Comparison of ENCODE assay signal across 1 cellular context in genomic region chr3:177358085-177358967, GRCh38.
TF ChIP-seq lines count a peak whose summit lies in the region.

No MANE protein-coding gene starts in this region.

TF ChIP-seq in HepG2, 621 proteins besides CTCF, POLR2A, EP300 and RAD21 (continued from another document and continues in another):
- TF ChIP-seq, protein P1, sequence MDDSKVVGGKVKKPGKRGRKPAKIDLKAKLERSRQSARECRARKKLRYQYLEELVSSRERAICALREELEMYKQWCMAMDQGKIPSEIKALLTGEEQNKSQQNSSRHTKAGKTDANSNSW (CRISPR knock-in tag; IDR thresholded peaks at IDR 0.05; ENCODE audit: borderline replicate concordance) = 0 out of 2 replicates have a peak, but pooled peaks have one; percentile 22
- TF ChIP-seq, protein P2, sequence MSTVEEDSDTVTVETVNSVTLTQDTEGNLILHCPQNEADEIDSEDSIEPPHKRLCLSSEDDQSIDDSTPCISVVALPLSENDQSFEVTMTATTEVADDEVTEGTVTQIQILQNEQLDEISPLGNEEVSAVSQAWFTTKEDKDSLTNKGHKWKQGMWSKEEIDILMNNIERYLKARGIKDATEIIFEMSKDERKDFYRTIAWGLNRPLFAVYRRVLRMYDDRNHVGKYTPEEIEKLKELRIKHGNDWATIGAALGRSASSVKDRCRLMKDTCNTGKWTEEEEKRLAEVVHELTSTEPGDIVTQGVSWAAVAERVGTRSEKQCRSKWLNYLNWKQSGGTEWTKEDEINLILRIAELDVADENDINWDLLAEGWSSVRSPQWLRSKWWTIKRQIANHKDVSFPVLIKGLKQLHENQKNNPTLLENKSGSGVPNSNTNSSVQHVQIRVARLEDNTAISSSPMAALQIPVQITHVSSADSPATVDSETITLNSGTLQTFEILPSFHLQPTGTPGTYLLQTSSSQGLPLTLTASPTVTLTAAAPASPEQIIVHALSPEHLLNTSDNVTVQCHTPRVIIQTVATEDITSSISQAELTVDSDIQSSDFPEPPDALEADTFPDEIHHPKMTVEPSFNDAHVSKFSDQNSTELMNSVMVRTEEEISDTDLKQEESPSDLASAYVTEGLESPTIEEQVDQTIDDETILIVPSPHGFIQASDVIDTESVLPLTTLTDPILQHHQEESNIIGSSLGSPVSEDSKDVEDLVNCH (CRISPR knock-in tag; IDR thresholded peaks at IDR 0.05) = no peak
- TF ChIP-seq ZNF10 (CRISPR knock-in tag; IDR thresholded peaks at IDR 0.05; ENCODE audit: borderline replicate concordance, low read depth) = no peak
- TF ChIP-seq, protein P3, sequence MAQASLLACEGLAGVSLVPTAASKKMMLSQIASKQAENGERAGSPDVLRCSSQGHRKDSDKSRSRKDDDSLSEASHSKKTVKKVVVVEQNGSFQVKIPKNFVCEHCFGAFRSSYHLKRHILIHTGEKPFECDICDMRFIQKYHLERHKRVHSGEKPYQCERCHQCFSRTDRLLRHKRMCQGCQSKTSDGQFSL (CRISPR knock-in tag; IDR thresholded peaks at IDR 0.05) = no peak
- no peak; the same call in 1 of the 2 replicates for TF ChIP-seq HDAC2 (CRISPR knock-in tag; IDR thresholded peaks at IDR 0.05)
- TF ChIP-seq CEBPZ (IDR thresholded peaks at IDR 0.05; ENCODE audit: low read length) = no peak
- TF ChIP-seq ZNF619 (CRISPR knock-in tag; IDR thresholded peaks at IDR 0.05) = no peak
- TF ChIP-seq SNRNP70 (IDR thresholded peaks at IDR 0.05; ENCODE audit: low read depth, low read length) = no peak
- TF ChIP-seq ZMAT5 (CRISPR knock-in tag; IDR thresholded peaks at IDR 0.05; ENCODE audit: borderline replicate concordance, low read depth) = no peak
- TF ChIP-seq TCF12 (IDR thresholded peaks at IDR 0.05) = no peak
- no peak; the same call in 1 of the 2 replicates for TF ChIP-seq TCF12 (CRISPR knock-in tag; IDR thresholded peaks at IDR 0.05)
- TF ChIP-seq HMG20B (CRISPR knock-in tag; conservative IDR thresholded peaks at IDR 0.05) = no peak; the same call in 1 of the 2 replicates
- peak; percentile 62; the same call in 1 of the 2 replicates for TF ChIP-seq ZNF264 (CRISPR knock-in tag; IDR thresholded peaks at IDR 0.05)
- TF ChIP-seq ZSCAN20 (CRISPR knock-in tag; IDR thresholded peaks at IDR 0.05; ENCODE audit: borderline replicate concordance) = no peak
- TF ChIP-seq, protein P4, sequence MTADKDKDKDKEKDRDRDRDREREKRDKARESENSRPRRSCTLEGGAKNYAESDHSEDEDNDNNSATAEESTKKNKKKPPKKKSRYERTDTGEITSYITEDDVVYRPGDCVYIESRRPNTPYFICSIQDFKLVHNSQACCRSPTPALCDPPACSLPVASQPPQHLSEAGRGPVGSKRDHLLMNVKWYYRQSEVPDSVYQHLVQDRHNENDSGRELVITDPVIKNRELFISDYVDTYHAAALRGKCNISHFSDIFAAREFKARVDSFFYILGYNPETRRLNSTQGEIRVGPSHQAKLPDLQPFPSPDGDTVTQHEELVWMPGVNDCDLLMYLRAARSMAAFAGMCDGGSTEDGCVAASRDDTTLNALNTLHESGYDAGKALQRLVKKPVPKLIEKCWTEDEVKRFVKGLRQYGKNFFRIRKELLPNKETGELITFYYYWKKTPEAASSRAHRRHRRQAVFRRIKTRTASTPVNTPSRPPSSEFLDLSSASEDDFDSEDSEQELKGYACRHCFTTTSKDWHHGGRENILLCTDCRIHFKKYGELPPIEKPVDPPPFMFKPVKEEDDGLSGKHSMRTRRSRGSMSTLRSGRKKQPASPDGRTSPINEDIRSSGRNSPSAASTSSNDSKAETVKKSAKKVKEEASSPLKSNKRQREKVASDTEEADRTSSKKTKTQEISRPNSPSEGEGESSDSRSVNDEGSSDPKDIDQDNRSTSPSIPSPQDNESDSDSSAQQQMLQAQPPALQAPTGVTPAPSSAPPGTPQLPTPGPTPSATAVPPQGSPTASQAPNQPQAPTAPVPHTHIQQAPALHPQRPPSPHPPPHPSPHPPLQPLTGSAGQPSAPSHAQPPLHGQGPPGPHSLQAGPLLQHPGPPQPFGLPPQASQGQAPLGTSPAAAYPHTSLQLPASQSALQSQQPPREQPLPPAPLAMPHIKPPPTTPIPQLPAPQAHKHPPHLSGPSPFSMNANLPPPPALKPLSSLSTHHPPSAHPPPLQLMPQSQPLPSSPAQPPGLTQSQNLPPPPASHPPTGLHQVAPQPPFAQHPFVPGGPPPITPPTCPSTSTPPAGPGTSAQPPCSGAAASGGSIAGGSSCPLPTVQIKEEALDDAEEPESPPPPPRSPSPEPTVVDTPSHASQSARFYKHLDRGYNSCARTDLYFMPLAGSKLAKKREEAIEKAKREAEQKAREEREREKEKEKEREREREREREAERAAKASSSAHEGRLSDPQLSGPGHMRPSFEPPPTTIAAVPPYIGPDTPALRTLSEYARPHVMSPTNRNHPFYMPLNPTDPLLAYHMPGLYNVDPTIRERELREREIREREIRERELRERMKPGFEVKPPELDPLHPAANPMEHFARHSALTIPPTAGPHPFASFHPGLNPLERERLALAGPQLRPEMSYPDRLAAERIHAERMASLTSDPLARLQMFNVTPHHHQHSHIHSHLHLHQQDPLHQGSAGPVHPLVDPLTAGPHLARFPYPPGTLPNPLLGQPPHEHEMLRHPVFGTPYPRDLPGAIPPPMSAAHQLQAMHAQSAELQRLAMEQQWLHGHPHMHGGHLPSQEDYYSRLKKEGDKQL (CRISPR knock-in tag; IDR thresholded peaks at IDR 0.05; ENCODE audit: low read depth) = no peak
- no peak for TF ChIP-seq ZNF12 (CRISPR knock-in tag; IDR thresholded peaks at IDR 0.05)
- TF ChIP-seq, protein P5, sequence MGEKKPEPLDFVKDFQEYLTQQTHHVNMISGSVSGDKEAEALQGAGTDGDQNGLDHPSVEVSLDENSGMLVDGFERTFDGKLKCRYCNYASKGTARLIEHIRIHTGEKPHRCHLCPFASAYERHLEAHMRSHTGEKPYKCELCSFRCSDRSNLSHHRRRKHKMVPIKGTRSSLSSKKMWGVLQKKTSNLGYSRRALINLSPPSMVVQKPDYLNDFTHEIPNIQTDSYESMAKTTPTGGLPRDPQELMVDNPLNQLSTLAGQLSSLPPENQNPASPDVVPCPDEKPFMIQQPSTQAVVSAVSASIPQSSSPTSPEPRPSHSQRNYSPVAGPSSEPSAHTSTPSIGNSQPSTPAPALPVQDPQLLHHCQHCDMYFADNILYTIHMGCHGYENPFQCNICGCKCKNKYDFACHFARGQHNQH (CRISPR knock-in tag; IDR thresholded peaks at IDR 0.05) = no peak
- no peak for TF ChIP-seq ZNF232 (CRISPR knock-in tag; IDR thresholded peaks at IDR 0.05; ENCODE audit: borderline replicate concordance)
- no peak for TF ChIP-seq E2F2 (CRISPR knock-in tag; IDR thresholded peaks at IDR 0.05; ENCODE audit: borderline replicate concordance)
- TF ChIP-seq, protein P6, sequence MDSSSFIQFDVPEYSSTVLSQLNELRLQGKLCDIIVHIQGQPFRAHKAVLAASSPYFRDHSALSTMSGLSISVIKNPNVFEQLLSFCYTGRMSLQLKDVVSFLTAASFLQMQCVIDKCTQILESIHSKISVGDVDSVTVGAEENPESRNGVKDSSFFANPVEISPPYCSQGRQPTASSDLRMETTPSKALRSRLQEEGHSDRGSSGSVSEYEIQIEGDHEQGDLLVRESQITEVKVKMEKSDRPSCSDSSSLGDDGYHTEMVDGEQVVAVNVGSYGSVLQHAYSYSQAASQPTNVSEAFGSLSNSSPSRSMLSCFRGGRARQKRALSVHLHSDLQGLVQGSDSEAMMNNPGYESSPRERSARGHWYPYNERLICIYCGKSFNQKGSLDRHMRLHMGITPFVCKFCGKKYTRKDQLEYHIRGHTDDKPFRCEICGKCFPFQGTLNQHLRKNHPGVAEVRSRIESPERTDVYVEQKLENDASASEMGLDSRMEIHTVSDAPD (CRISPR knock-in tag; IDR thresholded peaks at IDR 0.05) = no peak
- TF ChIP-seq RNF2 (conservative IDR thresholded peaks at IDR 0.05; ENCODE audit: low read depth) = no peak
- peak; percentile 85; the same call in 1 of the 2 replicates for TF ChIP-seq ZFP91 (CRISPR knock-in tag; IDR thresholded peaks at IDR 0.05; ENCODE audit: borderline replicate concordance)
- TF ChIP-seq ZNF720 (CRISPR knock-in tag; IDR thresholded peaks at IDR 0.05) = no peak
- no peak for TF ChIP-seq ZMAT3 (CRISPR knock-in tag; conservative IDR thresholded peaks at IDR 0.05)
- TF ChIP-seq NCOA1 (CRISPR knock-in tag; IDR thresholded peaks at IDR 0.05) = no peak
- no peak for TF ChIP-seq ZNF574 (CRISPR knock-in tag; IDR thresholded peaks at IDR 0.05)
